12 cellular contexts compared by ENCODE assay signal in genomic region chr2:25976884-25977741, GRCh38. TPM values are rescaled to one million over a fixed set of nuclear protein-coding genes. Genes with fewer than 3 reads are reported as not detected.
DNase-seq lines count a peak whose midpoint lies in the region; ATAC-seq and TF ChIP-seq lines count a peak whose summit lies in the region.
"Had no signal": no experiment of that assay in that cellular context is flagged by ENCODE, and none has a peak within 500 bp of the region (broad histone marks: within the 10 kb centered on the region; RNA-seq: fewer than 3 reads in every experiment).

No MANE protein-coding gene starts in this region.

- ATAC-seq in PC-3 (peak; percentile 60), GM18502 (IDR thresholded peaks at IDR 0.05; ENCODE audit: poor library complexity, unreplicated experiment) (no peak), GM19463 (IDR thresholded peaks at IDR 0.05; ENCODE audit: unreplicated experiment) (no peak)
- ATAC-seq: activated CD4-positive, CD25-positive, alpha-beta regulatory T cell treated with anti-CD3 and anti-CD28 coated beads, Interleukin-2, amount 50 U/mL, for 24 hours had no signal

- no TSS peak for BruUV-seq in PC-3 (replicated peaks; lab: Mats Ljungman, UMichigan)

- no peaks in the 10 kb centered on the region for H3K9me2 ChIP-seq in PC-3 (replicated peaks; ENCODE audit: low read length)

- peak overlapping the region; percentile 85 for H3K4me3 Mint-ChIP-seq in endothelial cell (ENCODE audit: unreplicated experiment)
- peak overlapping the region; percentile 38 for H3K4me3 Mint-ChIP-seq in osteocyte (ENCODE audit: unreplicated experiment)

- intact Hi-C loops in PC-3 (cut with micrococcal nuclease), result no loop called here

- H3K9ac ChIP-seq in PC-3 (ENCODE audit: low read length), result peak overlapping the region; percentile 44

- no peaks in the 10 kb centered on the region for H4K20me1 ChIP-seq in PC-3 (ENCODE audit: low read length)

- no peaks in the 10 kb centered on the region for H3K36me3 ChIP-seq in PC-3 (ENCODE audit: low read depth, low read length)
- H3K36me3 ChIP-seq: thoracic aorta had no signal

- no peaks in the 10 kb centered on the region for H3K27me3 ChIP-seq in PC-3 (ENCODE audit: low read length)

- peak overlapping the region; percentile 90 for H3K27ac ChIP-seq in PC-3 (ENCODE audit: low read length)
- H3K27ac ChIP-seq: thoracic aorta had no signal

- H3K27me3 Mint-ChIP-seq in endothelial cell (ENCODE audit: unreplicated experiment), result peaks cover 2% of the 10 kb centered on the region
- no peaks in the 10 kb centered on the region for H3K27me3 Mint-ChIP-seq in osteocyte (ENCODE audit: unreplicated experiment)

- POLR2A ChIA-PET in PC-3 (lab: Charles Lee; ENCODE audit: unreplicated experiment), result no interaction called here

- H3K4me1 Mint-ChIP-seq in endothelial cell (ENCODE audit: unreplicated experiment), result peaks cover 47% of the 10 kb centered on the region
- peaks cover 52% of the 10 kb centered on the region for H3K4me1 Mint-ChIP-seq in osteocyte (ENCODE audit: unreplicated experiment)

- H3K4me1 ChIP-seq in PC-3 (ENCODE audit: insufficient read depth, low read length), result peaks cover 48% of the 10 kb centered on the region

- H2AFZ ChIP-seq in PC-3 (ENCODE audit: low read length), result no peak overlapping the region

- peak overlapping the region; percentile 68 for H3K4me2 ChIP-seq in PC-3 (ENCODE audit: low read length)

- CTCF ChIA-PET in PC-3 (lab: Charles Lee), result no interaction called here

- H3K9me3 Mint-ChIP-seq in endothelial cell (ENCODE audit: unreplicated experiment), result no peaks in the 10 kb centered on the region
- H3K9me3 Mint-ChIP-seq in osteocyte (ENCODE audit: unreplicated experiment), result no peaks in the 10 kb centered on the region

- no peaks in the 10 kb centered on the region for H3K9me3 ChIP-seq in PC-3 (ENCODE audit: low read length)
- H3K9me3 ChIP-seq: thoracic aorta had no signal

- DNase-seq in EL (peak; percentile 41), PC-3 (peak; percentile 53), endothelial cell (ENCODE audit: low spot score) (no peak), osteocyte (ENCODE audit: extremely low spot score, unreplicated experiment) (no peak), SW 1271 (lab: John Stamatoyannopoulos, UW) (no peak), DMS114 treated with DMSO at 0.1 percent for 48 hours (lab: John Stamatoyannopoulos, UW; ENCODE audit: unreplicated experiment) (no peak)
- DNase-seq: activated gamma-delta T cell treated with Interleukin-2 at 50 U/mL for 16 hours; stimulated activated CD4-positive, alpha-beta T cell treated with anti-CD3 and anti-CD28 coated beads, Interleukin-2, amount 100 ng/mL, for 48 hours had no signal

- peaks cover 32% of the 10 kb centered on the region for H3K36me3 Mint-ChIP-seq in endothelial cell (ENCODE audit: low read depth, unreplicated experiment)
- peaks cover 10% of the 10 kb centered on the region for H3K36me3 Mint-ChIP-seq in osteocyte (ENCODE audit: unreplicated experiment)

- TF ChIP-seq CTCF in PC-3 (conservative IDR thresholded peaks at IDR 0.05; ENCODE audit: low read depth, low read length) (no peak), endothelial cell (IDR thresholded peaks at IDR 0.05; ENCODE audit: unreplicated experiment) (no peak), osteocyte (IDR thresholded peaks at IDR 0.05) (no peak)

- H3K4me3 ChIP-seq in PC-3 (ENCODE audit: low read length), result peak overlapping the region; percentile 11; the same call in 1 of the 2 replicates
- H3K4me3 ChIP-seq: thoracic aorta had no signal

- no peaks in the 10 kb centered on the region for H3F3A ChIP-seq in PC-3 (ENCODE audit: low read length, unreplicated experiment)

- H3K79me2 ChIP-seq in PC-3 (ENCODE audit: low read length), result peaks cover 56% of the 10 kb centered on the region

- H3K27ac Mint-ChIP-seq in endothelial cell (ENCODE audit: unreplicated experiment) (peak overlapping the region; percentile 72), osteocyte (ENCODE audit: unreplicated experiment) (peak overlapping the region; percentile 56)

RNA-seq across cellular contexts. Expression of gene KIF3C, which starts 5.2 kb away (rescaled TPM):
- total RNA-seq in PC-3 (2014; rRNA removed) (12.8 and 20.1 TPM in 2 replicates), endothelial cell (ENCODE audit: unreplicated experiment) (78.1 TPM), osteocyte (29.7 TPM in 2 replicates)

RNA-seq across cellular contexts. Expression of gene RAB10, which starts 56.8 kb away (rescaled TPM):
- total RNA-seq in PC-3 (2014; rRNA removed), result 138 and 149 TPM in 2 replicates
- total RNA-seq in endothelial cell (ENCODE audit: unreplicated experiment), result 130 TPM
- 139 and 150 TPM in 2 replicates for total RNA-seq in osteocyte

Comparison
In these comparisons a context has a peak if more than half of its experiments do, and no peak if none do; other contexts are left out.
1. DNase-seq: peak in EL (single experiment) and PC-3 (single experiment); none in endothelial cell (single experiment), osteocyte (single experiment), SW 1271 (0 of 2) and DMS114 treated with DMSO at 0.1 percent for 48 hours (single experiment).